8 cellular contexts compared by ENCODE assay signal in the genomic region with DNA sequence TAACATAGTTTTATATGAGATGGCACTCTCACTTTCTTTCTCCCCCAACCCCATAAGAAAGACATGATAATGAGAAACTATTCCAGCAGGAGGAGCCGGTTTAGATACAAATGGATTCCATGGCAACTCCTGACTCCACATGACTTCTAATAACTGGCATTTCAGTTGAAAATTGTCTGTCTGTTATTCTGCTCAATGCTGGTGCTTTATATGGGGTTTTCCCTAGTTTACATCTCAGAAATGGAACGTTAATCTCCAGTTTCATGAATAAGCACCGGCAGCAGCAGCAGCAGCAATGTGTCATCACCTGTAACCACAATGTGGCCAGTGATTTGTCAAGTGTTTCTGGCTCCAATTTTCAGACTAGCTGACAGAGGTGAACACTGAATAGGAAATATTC. TPM values are rescaled to one million over a fixed set of nuclear protein-coding genes. Genes with fewer than 3 reads are reported as not detected.
A peak's percentile ranks its signal among the peaks of the same experiment; 100 is the strongest.
DNase-seq lines count a peak whose midpoint lies in the region; ATAC-seq lines count a peak whose summit lies in the region.

No MANE protein-coding gene starts in this region.

- peaks cover 4% of the 10 kb centered on the region for H3K36me3 Mint-ChIP-seq in activated naive CD4-positive, alpha-beta T cell treated with anti-CD3 and anti-CD28 coated beads for 36 hours (ENCODE audit: low read depth)
- peaks cover 0 to 4% of the 10 kb centered on the region in 2 donors for H3K36me3 Mint-ChIP-seq in stimulated activated naive B cell treated with anti-CD40 and anti-IgM and Interleukin-4, amounts not matched to agents 10 μg/mL and 1 μg/mL and 100 μg/mL, for 72 hours

- peaks cover 4% of the 10 kb centered on the region for H3K4me1 Mint-ChIP-seq in activated naive CD4-positive, alpha-beta T cell treated with anti-CD3 and anti-CD28 coated beads for 36 hours (ENCODE audit: low read depth)
- H3K4me1 Mint-ChIP-seq in stimulated activated naive B cell treated with anti-CD40 and anti-IgM and Interleukin-4, amounts not matched to agents 10 μg/mL and 1 μg/mL and 100 μg/mL, for 72 hours = peaks cover 0 to 1% of the 10 kb centered on the region in 2 donors

- H3K27ac Mint-ChIP-seq in activated naive CD4-positive, alpha-beta T cell treated with anti-CD3 and anti-CD28 coated beads for 36 hours = no peak overlapping the region
- H3K27ac Mint-ChIP-seq in stimulated activated naive B cell treated with anti-CD40 and anti-IgM and Interleukin-4, amounts not matched to agents 10 μg/mL and 1 μg/mL and 100 μg/mL, for 72 hours = no peak overlapping the region

- H3K4me3 Mint-ChIP-seq in activated naive CD4-positive, alpha-beta T cell treated with anti-CD3 and anti-CD28 coated beads for 36 hours = no peak overlapping the region
- no peak overlapping the region for H3K4me3 Mint-ChIP-seq in stimulated activated naive B cell treated with anti-CD40 and anti-IgM and Interleukin-4, amounts not matched to agents 10 μg/mL and 1 μg/mL and 100 μg/mL, for 72 hours

- no peaks in the 10 kb centered on the region for H3K9me3 Mint-ChIP-seq in activated naive CD4-positive, alpha-beta T cell treated with anti-CD3 and anti-CD28 coated beads for 36 hours
- peaks cover 0 to 2% of the 10 kb centered on the region in 2 donors for H3K9me3 Mint-ChIP-seq in stimulated activated naive B cell treated with anti-CD40 and anti-IgM and Interleukin-4, amounts not matched to agents 10 μg/mL and 1 μg/mL and 100 μg/mL, for 72 hours

- H3K27me3 Mint-ChIP-seq in activated naive CD4-positive, alpha-beta T cell treated with anti-CD3 and anti-CD28 coated beads for 36 hours (ENCODE audit: low read depth) = peaks cover 68% of the 10 kb centered on the region
- peaks cover 46 to 77% of the 10 kb centered on the region in 2 donors for H3K27me3 Mint-ChIP-seq in stimulated activated naive B cell treated with anti-CD40 and anti-IgM and Interleukin-4, amounts not matched to agents 10 μg/mL and 1 μg/mL and 100 μg/mL, for 72 hours

- ATAC-seq in HG02870 (IDR thresholded peaks at IDR 0.05; ENCODE audit: unreplicated experiment) = peak; percentile 93
- ATAC-seq in stimulated activated naive B cell treated with anti-CD40 and anti-IgM and Interleukin-4, amounts not matched to agents 10 μg/mL and 1 μg/mL and 100 μg/mL, for 72 hours (replicated peaks) = peak; percentile 63 to 75

- intact Hi-C loops in activated naive CD4-positive, alpha-beta T cell treated with anti-CD3 and anti-CD28 coated beads for 36 hours (cut with micrococcal nuclease) = no loop called here

- peak; percentile 65 for DNase-seq in activated naive CD4-positive, alpha-beta T cell treated with anti-CD3 and anti-CD28 coated beads for 36 hours
- DNase-seq in activated naive CD4-positive, alpha-beta T cell (lab: John Stamatoyannopoulos, UW) = no peak
- DNase-seq in OCI-M1 (lab: John Stamatoyannopoulos, UW) (peak; percentile 29), Kasumi-1 (lab: John Stamatoyannopoulos, UW) (no peak), mesenteric fat pad (ENCODE audit: low spot score) (no peak), HT-29 (ENCODE audit: low spot score) (no peak)
- no peak for DNase-seq in stimulated activated naive B cell treated with anti-CD40 and anti-IgM and Interleukin-4, amounts not matched to agents 10 μg/mL and 1 μg/mL and 100 μg/mL, for 72 hours

- CTCF ChIA-PET in activated naive CD4-positive, alpha-beta T cell treated with anti-CD3 and anti-CD28 coated beads for 36 hours (lab: Charles Lee) = interaction anchor here (1.1 to 1.8 kb wide), 2 partner anchors 365 to 373 kb away, joined by 3 to 4 read pairs; no protein-coding TSS in a partner anchor

RNA-seq across cellular contexts. Expression of a gene that starts 8.0 kb away (rescaled TPM):
- not detected for total RNA-seq in activated naive CD4-positive, alpha-beta T cell treated with anti-CD3 and anti-CD28 coated beads for 36 hours
- not detected for total RNA-seq in mesenteric fat pad
- not detected in 2 replicates for total RNA-seq in HT-29 (2014; rRNA removed; shearing (Covaris generic))

Comparison
In these comparisons a context has a peak if more than half of its experiments do, and no peak if none do; other contexts are left out.
1. DNase-seq: peak in activated naive CD4-positive, alpha-beta T cell treated with anti-CD3 and anti-CD28 coated beads for 36 hours (single experiment) and OCI-M1 (single experiment); none in activated naive CD4-positive, alpha-beta T cell (0 of 4), stimulated activated naive B cell treated with anti-CD40 and anti-IgM and Interleukin-4, amounts not matched to agents 10 μg/mL and 1 μg/mL and 100 μg/mL, for 72 hours (single experiment), Kasumi-1 (0 of 2), mesenteric fat pad (single experiment) and HT-29 (single experiment).